Comparison of ENCODE assay signal across 10 cellular contexts in the genomic region with DNA sequence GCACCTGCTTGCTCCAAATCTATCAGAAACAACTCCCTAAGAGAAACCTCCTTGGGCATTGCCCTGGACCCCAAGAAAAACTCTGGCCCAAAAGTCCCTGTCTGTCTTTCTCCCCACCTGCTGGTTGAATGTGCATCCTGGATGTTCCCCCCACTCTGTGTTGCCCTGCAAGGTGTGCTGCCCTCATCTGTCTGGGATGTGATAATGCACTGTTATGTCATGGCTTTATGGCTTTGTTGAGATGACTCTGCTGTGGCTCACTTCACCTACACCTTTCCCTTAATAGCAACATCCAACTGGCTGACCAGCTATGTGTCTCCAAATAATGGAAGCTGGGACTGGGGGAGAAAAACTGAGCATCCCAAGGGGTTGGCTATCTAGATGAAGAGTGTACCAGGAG. TPM values are rescaled to one million over a fixed set of nuclear protein-coding genes. Genes with fewer than 3 reads are reported as not detected.
A peak's percentile ranks its signal among the peaks of the same experiment; 100 is the strongest.
DNase-seq lines count a peak whose midpoint lies in the region; ATAC-seq, FAIRE-seq and TF ChIP-seq lines count a peak whose summit lies in the region.
"Had no signal": no experiment of that assay in that cellular context is flagged by ENCODE, and none has a peak within 500 bp of the region (broad histone marks: within the 10 kb centered on the region; RNA-seq: fewer than 3 reads in every experiment).

No MANE protein-coding gene starts in this region.

- H3K9me3 Mint-ChIP-seq in CD4-positive, alpha-beta memory T cell = peaks cover 0 to 23% (median 17%) of the 10 kb centered on the region in 8 donors
- peaks cover 29% of the 10 kb centered on the region for H3K9me3 Mint-ChIP-seq in activated CD4-positive, alpha-beta T cell treated with anti-CD3 and anti-CD28 coated beads, Interleukin-2, amount 10 ng/mL, durations not matched to agents 7 days and 5 days

- POLR2A ChIA-PET in CD4-positive, alpha-beta memory T cell (lab: Charles Lee; ENCODE audit: partially characterized antibody) = no interaction called here
- POLR2A ChIA-PET in activated CD4-positive, alpha-beta T cell treated with anti-CD3 and anti-CD28 coated beads, Interleukin-2, amount 10 ng/mL, durations not matched to agents 7 days and 5 days (lab: Charles Lee) = no interaction called here

- no peak overlapping the region for H3K27ac ChIP-seq in CD4-positive, alpha-beta memory T cell (ENCODE audit: low read depth, low read length)
- no peak overlapping the region for H3K27ac ChIP-seq in left lung
- H3K27ac ChIP-seq: adrenal gland had no signal

- no peaks in the 10 kb centered on the region for H3K27me3 Mint-ChIP-seq in CD4-positive, alpha-beta memory T cell
- no peaks in the 10 kb centered on the region for H3K27me3 Mint-ChIP-seq in activated CD4-positive, alpha-beta T cell treated with anti-CD3 and anti-CD28 coated beads, Interleukin-2, amount 10 ng/mL, durations not matched to agents 7 days and 5 days

- CTCF ChIA-PET in CD4-positive, alpha-beta memory T cell (lab: Charles Lee; ENCODE audit: partially characterized antibody) = interaction anchor here (0.7 to 5.5 kb wide), 8 partner anchors 10 to 340 kb away, joined by 3 to 44 read pairs (median 4); a partner anchor contains a TSS
- CTCF ChIA-PET in activated CD4-positive, alpha-beta T cell treated with anti-CD3 and anti-CD28 coated beads, Interleukin-2, amount 10 ng/mL, durations not matched to agents 7 days and 5 days (lab: Charles Lee) = interaction anchor here (1.1 to 1.6 kb wide), 4 partner anchors 78 to 340 kb away, joined by 3 to 4 read pairs (median 4); a partner anchor contains a TSS

- DNase-seq in CD4-positive, alpha-beta memory T cell = peak in 4 of 5 donors; percentile 35 to 36 (median 36)
- no peak for DNase-seq in GM13977 (ENCODE audit: low spot score)
- peak; percentile 24 for DNase-seq in activated CD4-positive, alpha-beta T cell treated with anti-CD3 and anti-CD28 coated beads, Interleukin-2, amount 10 ng/mL, durations not matched to agents 7 days and 5 days
- DNase-seq in left lung = no peak
- no peak for DNase-seq in urothelium cell line (ENCODE audit: low spot score)
- DNase-seq: adrenal gland had no signal

- in situ Hi-C loops in GM13977 (cut with MboI; ENCODE audit: low pct_unique_long_range_greater_than_20kb, low sequenced_read_pairs, unreplicated experiment) = loop anchor here (25.0 kb wide), 1 partner anchor 175 kb away; a partner anchor contains a TSS

- H3K9me3 ChIP-seq in CD4-positive, alpha-beta memory T cell (ENCODE audit: control insufficient read depth in 1 of 2, low read length in 2 of 2) = peaks cover 4 to 12% of the 10 kb centered on the region in 2 donors
- peaks cover 0 to 24% of the 10 kb centered on the region in 2 donors for H3K9me3 ChIP-seq in left lung

- peaks cover 45 to 48% of the 10 kb centered on the region in 2 donors for H3K36me3 Mint-ChIP-seq in CD4-positive, alpha-beta memory T cell
- H3K36me3 Mint-ChIP-seq in activated CD4-positive, alpha-beta T cell treated with anti-CD3 and anti-CD28 coated beads, Interleukin-2, amount 10 ng/mL, durations not matched to agents 7 days and 5 days (ENCODE audit: low read depth) = peaks cover 55% of the 10 kb centered on the region

- no peaks in the 10 kb centered on the region for H3K27me3 ChIP-seq in CD4-positive, alpha-beta memory T cell (ENCODE audit: insufficient read depth, low read length)
- H3K27me3 ChIP-seq in left lung = no peaks in the 10 kb centered on the region
- H3K27me3 ChIP-seq: adrenal gland had no signal

- peaks cover 19% of the 10 kb centered on the region for H3K36me3 ChIP-seq in CD4-positive, alpha-beta memory T cell (ENCODE audit: insufficient read depth, low read length)
- peaks cover 12 to 44% of the 10 kb centered on the region in 2 donors for H3K36me3 ChIP-seq in left lung

- H3K27ac Mint-ChIP-seq in CD4-positive, alpha-beta memory T cell = peak overlapping the region in 6 of 7 donors; percentile 36 to 61 (median 56)
- H3K27ac Mint-ChIP-seq in activated CD4-positive, alpha-beta T cell treated with anti-CD3 and anti-CD28 coated beads, Interleukin-2, amount 10 ng/mL, durations not matched to agents 7 days and 5 days = peak overlapping the region; percentile 44

- no peak for FAIRE-seq in urothelium cell line (lab: Jason Lieb, UNC)

- H3K4me3 Mint-ChIP-seq in CD4-positive, alpha-beta memory T cell = peak overlapping the region in 6 of 8 donors; percentile 3 to 83 (median 34)
- no peak overlapping the region for H3K4me3 Mint-ChIP-seq in activated CD4-positive, alpha-beta T cell treated with anti-CD3 and anti-CD28 coated beads, Interleukin-2, amount 10 ng/mL, durations not matched to agents 7 days and 5 days

- peaks cover 28 to 43% (median 33%) of the 10 kb centered on the region in 4 donors for H3K4me1 Mint-ChIP-seq in CD4-positive, alpha-beta memory T cell
- peaks cover 38% of the 10 kb centered on the region for H3K4me1 Mint-ChIP-seq in activated CD4-positive, alpha-beta T cell treated with anti-CD3 and anti-CD28 coated beads, Interleukin-2, amount 10 ng/mL, durations not matched to agents 7 days and 5 days

- ATAC-seq in left lung = no peak
- ATAC-seq in HG03280 (IDR thresholded peaks at IDR 0.05; ENCODE audit: unreplicated experiment) = no peak
- no peak for ATAC-seq in HG03342 (IDR thresholded peaks at IDR 0.05; ENCODE audit: unreplicated experiment)
- ATAC-seq in HG02938 (IDR thresholded peaks at IDR 0.05; ENCODE audit: unreplicated experiment) = no peak
- ATAC-seq: Panc1 had no signal

- no peak overlapping the region for H3K4me3 ChIP-seq in CD4-positive, alpha-beta memory T cell (ENCODE audit: low read length in 2 of 2)
- H3K4me3 ChIP-seq in left lung = no peak overlapping the region
- H3K4me3 ChIP-seq: adrenal gland had no signal

- peak; percentile 80 for TF ChIP-seq CTCF in GM13977 (IDR thresholded peaks at IDR 0.05; ENCODE audit: extremely low read depth, insufficient read depth, missing control alignments)
- peak; percentile 13 to 14 for TF ChIP-seq CTCF in left lung (IDR thresholded peaks at IDR 0.05)

- H3K4me1 ChIP-seq in CD4-positive, alpha-beta memory T cell (ENCODE audit: insufficient read depth, low read length) = peaks cover 26% of the 10 kb centered on the region
- peaks cover 11 to 28% of the 10 kb centered on the region in 2 donors for H3K4me1 ChIP-seq in left lung

- intact Hi-C loops in CD4-positive, alpha-beta memory T cell (cut with micrococcal nuclease) = no loop called here
- intact Hi-C loops in left lung (cut with DNase I) = no loop called here

RNA-seq across cellular contexts. Expression of a gene that starts 2.6 kb away (rescaled TPM):
- 1 to 10 TPM; 4.0 to 7.4 TPM for total RNA-seq in CD4-positive, alpha-beta memory T cell
- polyA plus RNA-seq in CD4-positive, alpha-beta memory T cell = 1 to 10 TPM; 1.6 to 2.2 TPM
- 1 to 10 TPM; 3.7 to 4.2 TPM for total RNA-seq in activated CD4-positive, alpha-beta T cell treated with anti-CD3 and anti-CD28 coated beads, Interleukin-2, amount 10 ng/mL, durations not matched to agents 7 days and 5 days
- 1 to 10 TPM; 3.5 to 4.8 TPM for total RNA-seq in left lung

RNA-seq across cellular contexts. Expression of a gene that starts 19.0 kb away (rescaled TPM):
- total RNA-seq in CD4-positive, alpha-beta memory T cell = 1 to 10 TPM; 2.1 to 2.6 TPM
- under 1 TPM in 1 of 2 donors, not detected in 1; 0.52 TPM for polyA plus RNA-seq in CD4-positive, alpha-beta memory T cell
- 1 to 10 TPM; 6.1 to 6.7 TPM for total RNA-seq in activated CD4-positive, alpha-beta T cell treated with anti-CD3 and anti-CD28 coated beads, Interleukin-2, amount 10 ng/mL, durations not matched to agents 7 days and 5 days
- 1 to 10 TPM; 6.4 to 6.9 TPM for total RNA-seq in left lung

RNA-seq across cellular contexts. Expression of a gene that starts 25.4 kb away (rescaled TPM):
- 10 to 100 TPM; 26.9 to 32.8 TPM for total RNA-seq in CD4-positive, alpha-beta memory T cell
- polyA plus RNA-seq in CD4-positive, alpha-beta memory T cell = 10 to 100 TPM; 17.0 to 18.5 TPM
- total RNA-seq in activated CD4-positive, alpha-beta T cell treated with anti-CD3 and anti-CD28 coated beads, Interleukin-2, amount 10 ng/mL, durations not matched to agents 7 days and 5 days = 10 to 100 TPM; 14.5 to 17.4 TPM
- 1 to 10 TPM; 8.9 to 9.6 TPM for total RNA-seq in left lung

Comparison
In these comparisons a context has a peak if more than half of its experiments do, and no peak if none do; other contexts are left out.
1. DNase-seq: peak in CD4-positive, alpha-beta memory T cell (4 of 5) and activated CD4-positive, alpha-beta T cell treated with anti-CD3 and anti-CD28 coated beads, Interleukin-2, amount 10 ng/mL, durations not matched to agents 7 days and 5 days (single experiment); none in GM13977 (single experiment), left lung (0 of 2) and urothelium cell line (single experiment).